1 cellular context compared by ENCODE assay signal in genomic region chr11:125457814-125458343, GRCh38.
TF ChIP-seq lines count a peak whose summit lies in the region.

No MANE protein-coding gene starts in this region.

TF ChIP-seq in GM23338, 12 proteins besides CTCF, POLR2A, EP300 and RAD21 (continued from another document):
- TF ChIP-seq JUNB (IDR thresholded peaks at IDR 0.05; ENCODE audit: unreplicated experiment) = no peak
